In the genomic region with DNA sequence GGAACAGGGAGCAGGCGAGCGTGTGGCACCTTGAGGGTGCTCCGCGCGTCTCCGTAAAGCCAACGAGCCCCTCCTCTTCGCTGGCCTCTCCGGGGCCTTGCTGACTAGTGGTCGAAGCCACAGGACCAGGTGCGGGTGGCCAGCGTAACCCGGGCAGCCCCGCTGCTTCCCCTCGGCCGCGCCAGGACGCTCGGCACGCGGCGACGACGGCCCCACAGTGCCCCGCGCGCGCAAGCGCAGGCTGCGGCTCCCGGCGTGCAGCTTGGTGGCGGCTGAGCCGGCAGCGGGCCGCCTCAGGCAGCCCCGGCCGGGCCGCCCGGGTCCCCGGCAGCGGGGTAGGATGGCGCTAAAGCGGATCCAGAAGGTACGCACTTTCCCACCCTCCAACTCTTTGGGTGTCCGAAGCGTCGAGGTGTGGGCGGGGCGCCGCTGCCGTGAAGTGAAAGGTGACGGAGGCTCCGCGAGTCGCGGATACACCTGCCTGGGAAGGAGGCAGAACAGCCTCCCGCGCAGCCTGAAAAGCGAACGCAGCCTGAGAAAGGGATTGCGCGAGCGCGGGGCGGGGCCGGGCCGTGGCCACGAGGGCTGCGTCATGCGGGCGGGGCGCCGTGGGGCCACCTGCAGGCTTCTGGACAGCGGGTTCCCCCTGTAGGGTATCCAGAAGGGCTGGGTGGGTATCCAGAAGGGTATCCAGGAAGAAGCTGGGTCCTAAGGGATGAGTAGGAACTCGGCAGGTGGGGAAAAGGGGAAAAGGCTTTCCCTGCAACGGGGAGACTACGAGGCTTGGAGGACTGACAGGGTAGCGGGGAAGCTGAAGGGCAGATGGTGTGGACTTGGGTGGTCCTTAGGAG, we compare ENCODE assay signal across 1 cellular context.
TF ChIP-seq lines count a peak whose summit lies in the region.

A gene (plus strand): TSS at position 244 of the 851 bp plus-strand sequence. CDS start 97 bp downstream, at position 341.

TF ChIP-seq in HepG2, 621 proteins besides CTCF, POLR2A, EP300 and RAD21 (continued from another document and continues in another):
- TF ChIP-seq, protein P1, sequence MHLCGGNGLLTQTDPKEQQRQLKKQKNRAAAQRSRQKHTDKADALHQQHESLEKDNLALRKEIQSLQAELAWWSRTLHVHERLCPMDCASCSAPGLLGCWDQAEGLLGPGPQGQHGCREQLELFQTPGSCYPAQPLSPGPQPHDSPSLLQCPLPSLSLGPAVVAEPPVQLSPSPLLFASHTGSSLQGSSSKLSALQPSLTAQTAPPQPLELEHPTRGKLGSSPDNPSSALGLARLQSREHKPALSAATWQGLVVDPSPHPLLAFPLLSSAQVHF (CRISPR knock-in tag; IDR thresholded peaks at IDR 0.05): peak; percentile 55; the same call in 1 of the 2 replicates
- no peak for TF ChIP-seq EZH2 (conservative IDR thresholded peaks at IDR 0.05; ENCODE audit: low read depth, low read length)
- TF ChIP-seq PHF8 (CRISPR knock-in tag; IDR thresholded peaks at IDR 0.05): peak; percentile 96
- peak; percentile 43 for TF ChIP-seq AGO1 (IDR thresholded peaks at IDR 0.05; ENCODE audit: low read depth, low read length, poor library complexity, severe bottlenecking)
- no peak for TF ChIP-seq SRSF9 (IDR thresholded peaks at IDR 0.05; ENCODE audit: borderline replicate concordance, insufficient read depth, low read depth, low read length, poor library complexity, severe bottlenecking)
- TF ChIP-seq, protein P2, sequence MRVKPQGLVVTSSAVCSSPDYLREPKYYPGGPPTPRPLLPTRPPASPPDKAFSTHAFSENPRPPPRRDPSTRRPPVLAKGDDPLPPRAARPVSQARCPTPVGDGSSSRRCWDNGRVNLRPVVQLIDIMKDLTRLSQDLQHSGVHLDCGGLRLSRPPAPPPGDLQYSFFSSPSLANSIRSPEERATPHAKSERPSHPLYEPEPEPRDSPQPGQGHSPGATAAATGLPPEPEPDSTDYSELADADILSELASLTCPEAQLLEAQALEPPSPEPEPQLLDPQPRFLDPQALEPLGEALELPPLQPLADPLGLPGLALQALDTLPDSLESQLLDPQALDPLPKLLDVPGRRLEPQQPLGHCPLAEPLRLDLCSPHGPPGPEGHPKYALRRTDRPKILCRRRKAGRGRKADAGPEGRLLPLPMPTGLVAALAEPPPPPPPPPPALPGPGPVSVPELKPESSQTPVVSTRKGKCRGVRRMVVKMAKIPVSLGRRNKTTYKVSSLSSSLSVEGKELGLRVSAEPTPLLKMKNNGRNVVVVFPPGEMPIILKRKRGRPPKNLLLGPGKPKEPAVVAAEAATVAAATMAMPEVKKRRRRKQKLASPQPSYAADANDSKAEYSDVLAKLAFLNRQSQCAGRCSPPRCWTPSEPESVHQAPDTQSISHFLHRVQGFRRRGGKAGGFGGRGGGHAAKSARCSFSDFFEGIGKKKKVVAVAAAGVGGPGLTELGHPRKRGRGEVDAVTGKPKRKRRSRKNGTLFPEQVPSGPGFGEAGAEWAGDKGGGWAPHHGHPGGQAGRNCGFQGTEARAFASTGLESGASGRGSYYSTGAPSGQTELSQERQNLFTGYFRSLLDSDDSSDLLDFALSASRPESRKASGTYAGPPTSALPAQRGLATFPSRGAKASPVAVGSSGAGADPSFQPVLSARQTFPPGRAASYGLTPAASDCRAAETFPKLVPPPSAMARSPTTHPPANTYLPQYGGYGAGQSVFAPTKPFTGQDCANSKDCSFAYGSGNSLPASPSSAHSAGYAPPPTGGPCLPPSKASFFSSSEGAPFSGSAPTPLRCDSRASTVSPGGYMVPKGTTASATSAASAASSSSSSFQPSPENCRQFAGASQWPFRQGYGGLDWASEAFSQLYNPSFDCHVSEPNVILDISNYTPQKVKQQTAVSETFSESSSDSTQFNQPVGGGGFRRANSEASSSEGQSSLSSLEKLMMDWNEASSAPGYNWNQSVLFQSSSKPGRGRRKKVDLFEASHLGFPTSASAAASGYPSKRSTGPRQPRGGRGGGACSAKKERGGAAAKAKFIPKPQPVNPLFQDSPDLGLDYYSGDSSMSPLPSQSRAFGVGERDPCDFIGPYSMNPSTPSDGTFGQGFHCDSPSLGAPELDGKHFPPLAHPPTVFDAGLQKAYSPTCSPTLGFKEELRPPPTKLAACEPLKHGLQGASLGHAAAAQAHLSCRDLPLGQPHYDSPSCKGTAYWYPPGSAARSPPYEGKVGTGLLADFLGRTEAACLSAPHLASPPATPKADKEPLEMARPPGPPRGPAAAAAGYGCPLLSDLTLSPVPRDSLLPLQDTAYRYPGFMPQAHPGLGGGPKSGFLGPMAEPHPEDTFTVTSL (CRISPR knock-in tag; IDR thresholded peaks at IDR 0.05; ENCODE audit: borderline replicate concordance): no peak
- TF ChIP-seq ZNF713 (CRISPR knock-in tag; IDR thresholded peaks at IDR 0.05): no peak
- TF ChIP-seq, protein P3, sequence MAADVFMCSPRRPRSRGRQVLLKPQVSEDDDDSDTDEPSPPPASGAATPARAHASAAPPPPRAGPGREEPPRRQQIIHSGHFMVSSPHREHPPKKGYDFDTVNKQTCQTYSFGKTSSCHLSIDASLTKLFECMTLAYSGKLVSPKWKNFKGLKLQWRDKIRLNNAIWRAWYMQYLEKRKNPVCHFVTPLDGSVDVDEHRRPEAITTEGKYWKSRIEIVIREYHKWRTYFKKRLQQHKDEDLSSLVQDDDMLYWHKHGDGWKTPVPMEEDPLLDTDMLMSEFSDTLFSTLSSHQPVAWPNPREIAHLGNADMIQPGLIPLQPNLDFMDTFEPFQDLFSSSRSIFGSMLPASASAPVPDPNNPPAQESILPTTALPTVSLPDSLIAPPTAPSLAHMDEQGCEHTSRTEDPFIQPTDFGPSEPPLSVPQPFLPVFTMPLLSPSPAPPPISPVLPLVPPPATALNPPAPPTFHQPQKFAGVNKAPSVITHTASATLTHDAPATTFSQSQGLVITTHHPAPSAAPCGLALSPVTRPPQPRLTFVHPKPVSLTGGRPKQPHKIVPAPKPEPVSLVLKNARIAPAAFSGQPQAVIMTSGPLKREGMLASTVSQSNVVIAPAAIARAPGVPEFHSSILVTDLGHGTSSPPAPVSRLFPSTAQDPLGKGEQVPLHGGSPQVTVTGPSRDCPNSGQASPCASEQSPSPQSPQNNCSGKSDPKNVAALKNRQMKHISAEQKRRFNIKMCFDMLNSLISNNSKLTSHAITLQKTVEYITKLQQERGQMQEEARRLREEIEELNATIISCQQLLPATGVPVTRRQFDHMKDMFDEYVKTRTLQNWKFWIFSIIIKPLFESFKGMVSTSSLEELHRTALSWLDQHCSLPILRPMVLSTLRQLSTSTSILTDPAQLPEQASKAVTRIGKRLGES (CRISPR knock-in tag; IDR thresholded peaks at IDR 0.05; ENCODE audit: borderline replicate concordance): no peak
- TF ChIP-seq, protein P4, sequence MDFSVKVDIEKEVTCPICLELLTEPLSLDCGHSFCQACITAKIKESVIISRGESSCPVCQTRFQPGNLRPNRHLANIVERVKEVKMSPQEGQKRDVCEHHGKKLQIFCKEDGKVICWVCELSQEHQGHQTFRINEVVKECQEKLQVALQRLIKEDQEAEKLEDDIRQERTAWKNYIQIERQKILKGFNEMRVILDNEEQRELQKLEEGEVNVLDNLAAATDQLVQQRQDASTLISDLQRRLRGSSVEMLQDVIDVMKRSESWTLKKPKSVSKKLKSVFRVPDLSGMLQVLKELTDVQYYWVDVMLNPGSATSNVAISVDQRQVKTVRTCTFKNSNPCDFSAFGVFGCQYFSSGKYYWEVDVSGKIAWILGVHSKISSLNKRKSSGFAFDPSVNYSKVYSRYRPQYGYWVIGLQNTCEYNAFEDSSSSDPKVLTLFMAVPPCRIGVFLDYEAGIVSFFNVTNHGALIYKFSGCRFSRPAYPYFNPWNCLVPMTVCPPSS (IDR thresholded peaks at IDR 0.05): no peak
- TF ChIP-seq ZNF792 (CRISPR knock-in tag; IDR thresholded peaks at IDR 0.05): peak; percentile 33; the same call in 1 of the 2 replicates
- TF ChIP-seq, protein P5, sequence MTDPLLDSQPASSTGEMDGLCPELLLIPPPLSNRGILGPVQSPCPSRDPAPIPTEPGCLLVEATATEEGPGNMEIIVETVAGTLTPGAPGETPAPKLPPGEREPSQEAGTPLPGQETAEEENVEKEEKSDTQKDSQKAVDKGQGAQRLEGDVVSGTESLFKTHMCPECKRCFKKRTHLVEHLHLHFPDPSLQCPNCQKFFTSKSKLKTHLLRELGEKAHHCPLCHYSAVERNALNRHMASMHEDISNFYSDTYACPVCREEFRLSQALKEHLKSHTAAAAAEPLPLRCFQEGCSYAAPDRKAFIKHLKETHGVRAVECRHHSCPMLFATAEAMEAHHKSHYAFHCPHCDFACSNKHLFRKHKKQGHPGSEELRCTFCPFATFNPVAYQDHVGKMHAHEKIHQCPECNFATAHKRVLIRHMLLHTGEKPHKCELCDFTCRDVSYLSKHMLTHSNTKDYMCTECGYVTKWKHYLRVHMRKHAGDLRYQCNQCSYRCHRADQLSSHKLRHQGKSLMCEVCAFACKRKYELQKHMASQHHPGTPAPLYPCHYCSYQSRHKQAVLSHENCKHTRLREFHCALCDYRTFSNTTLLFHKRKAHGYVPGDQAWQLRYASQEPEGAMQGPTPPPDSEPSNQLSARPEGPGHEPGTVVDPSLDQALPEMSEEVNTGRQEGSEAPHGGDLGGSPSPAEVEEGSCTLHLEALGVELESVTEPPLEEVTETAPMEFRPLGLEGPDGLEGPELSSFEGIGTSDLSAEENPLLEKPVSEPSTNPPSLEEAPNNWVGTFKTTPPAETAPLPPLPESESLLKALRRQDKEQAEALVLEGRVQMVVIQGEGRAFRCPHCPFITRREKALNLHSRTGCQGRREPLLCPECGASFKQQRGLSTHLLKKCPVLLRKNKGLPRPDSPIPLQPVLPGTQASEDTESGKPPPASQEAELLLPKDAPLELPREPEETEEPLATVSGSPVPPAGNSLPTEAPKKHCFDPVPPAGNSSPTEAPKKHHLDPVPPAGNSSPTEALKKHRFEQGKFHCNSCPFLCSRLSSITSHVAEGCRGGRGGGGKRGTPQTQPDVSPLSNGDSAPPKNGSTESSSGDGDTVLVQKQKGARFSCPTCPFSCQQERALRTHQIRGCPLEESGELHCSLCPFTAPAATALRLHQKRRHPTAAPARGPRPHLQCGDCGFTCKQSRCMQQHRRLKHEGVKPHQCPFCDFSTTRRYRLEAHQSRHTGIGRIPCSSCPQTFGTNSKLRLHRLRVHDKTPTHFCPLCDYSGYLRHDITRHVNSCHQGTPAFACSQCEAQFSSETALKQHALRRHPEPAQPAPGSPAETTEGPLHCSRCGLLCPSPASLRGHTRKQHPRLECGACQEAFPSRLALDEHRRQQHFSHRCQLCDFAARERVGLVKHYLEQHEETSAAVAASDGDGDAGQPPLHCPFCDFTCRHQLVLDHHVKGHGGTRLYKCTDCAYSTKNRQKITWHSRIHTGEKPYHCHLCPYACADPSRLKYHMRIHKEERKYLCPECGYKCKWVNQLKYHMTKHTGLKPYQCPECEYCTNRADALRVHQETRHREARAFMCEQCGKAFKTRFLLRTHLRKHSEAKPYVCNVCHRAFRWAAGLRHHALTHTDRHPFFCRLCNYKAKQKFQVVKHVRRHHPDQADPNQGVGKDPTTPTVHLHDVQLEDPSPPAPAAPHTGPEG (CRISPR knock-in tag; IDR thresholded peaks at IDR 0.05): peak; percentile 92
- TF ChIP-seq ATM (IDR thresholded peaks at IDR 0.05; ENCODE audit: borderline replicate concordance): no peak
- TF ChIP-seq NONO (IDR thresholded peaks at IDR 0.05): no peak
- TF ChIP-seq NONO (CRISPR knock-in tag; conservative IDR thresholded peaks at IDR 0.05): 0 out of 2 replicates have a peak, but pooled peaks have one; percentile 39
- TF ChIP-seq, protein P6, sequence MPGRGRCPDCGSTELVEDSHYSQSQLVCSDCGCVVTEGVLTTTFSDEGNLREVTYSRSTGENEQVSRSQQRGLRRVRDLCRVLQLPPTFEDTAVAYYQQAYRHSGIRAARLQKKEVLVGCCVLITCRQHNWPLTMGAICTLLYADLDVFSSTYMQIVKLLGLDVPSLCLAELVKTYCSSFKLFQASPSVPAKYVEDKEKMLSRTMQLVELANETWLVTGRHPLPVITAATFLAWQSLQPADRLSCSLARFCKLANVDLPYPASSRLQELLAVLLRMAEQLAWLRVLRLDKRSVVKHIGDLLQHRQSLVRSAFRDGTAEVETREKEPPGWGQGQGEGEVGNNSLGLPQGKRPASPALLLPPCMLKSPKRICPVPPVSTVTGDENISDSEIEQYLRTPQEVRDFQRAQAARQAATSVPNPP (CRISPR knock-in tag; IDR thresholded peaks at IDR 0.05): peak; percentile 88
- TF ChIP-seq, protein P7, sequence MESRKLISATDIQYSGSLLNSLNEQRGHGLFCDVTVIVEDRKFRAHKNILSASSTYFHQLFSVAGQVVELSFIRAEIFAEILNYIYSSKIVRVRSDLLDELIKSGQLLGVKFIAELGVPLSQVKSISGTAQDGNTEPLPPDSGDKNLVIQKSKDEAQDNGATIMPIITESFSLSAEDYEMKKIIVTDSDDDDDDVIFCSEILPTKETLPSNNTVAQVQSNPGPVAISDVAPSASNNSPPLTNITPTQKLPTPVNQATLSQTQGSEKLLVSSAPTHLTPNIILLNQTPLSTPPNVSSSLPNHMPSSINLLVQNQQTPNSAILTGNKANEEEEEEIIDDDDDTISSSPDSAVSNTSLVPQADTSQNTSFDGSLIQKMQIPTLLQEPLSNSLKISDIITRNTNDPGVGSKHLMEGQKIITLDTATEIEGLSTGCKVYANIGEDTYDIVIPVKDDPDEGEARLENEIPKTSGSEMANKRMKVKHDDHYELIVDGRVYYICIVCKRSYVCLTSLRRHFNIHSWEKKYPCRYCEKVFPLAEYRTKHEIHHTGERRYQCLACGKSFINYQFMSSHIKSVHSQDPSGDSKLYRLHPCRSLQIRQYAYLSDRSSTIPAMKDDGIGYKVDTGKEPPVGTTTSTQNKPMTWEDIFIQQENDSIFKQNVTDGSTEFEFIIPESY (CRISPR knock-in tag; IDR thresholded peaks at IDR 0.05): no peak
- TF ChIP-seq, protein P8, sequence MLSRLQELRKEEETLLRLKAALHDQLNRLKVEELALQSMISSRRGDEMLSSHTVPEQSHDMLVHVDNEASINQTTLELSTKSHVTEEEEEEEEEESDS (CRISPR knock-in tag; IDR thresholded peaks at IDR 0.05; ENCODE audit: borderline replicate concordance): peak; percentile 84; the same call in 1 of the 2 replicates
- TF ChIP-seq ZSCAN22 (CRISPR knock-in tag; IDR thresholded peaks at IDR 0.05): 0 out of 2 replicates have a peak, but pooled peaks have one; percentile 52
- 0 out of 2 replicates have a peak, but pooled peaks have one; percentile 2 for TF ChIP-seq STAG1 (CRISPR knock-in tag; IDR thresholded peaks at IDR 0.05)
- no peak for TF ChIP-seq RFXAP (CRISPR knock-in tag; IDR thresholded peaks at IDR 0.05; ENCODE audit: borderline replicate concordance)
- TF ChIP-seq NFE2L1 (CRISPR knock-in tag; IDR thresholded peaks at IDR 0.05; ENCODE audit: borderline replicate concordance): no peak
- no peak for TF ChIP-seq HMG20A (CRISPR knock-in tag; IDR thresholded peaks at IDR 0.05; ENCODE audit: borderline replicate concordance)
- TF ChIP-seq ZNF775 (CRISPR knock-in tag; IDR thresholded peaks at IDR 0.05; ENCODE audit: borderline replicate concordance): no peak
- TF ChIP-seq, protein P9, sequence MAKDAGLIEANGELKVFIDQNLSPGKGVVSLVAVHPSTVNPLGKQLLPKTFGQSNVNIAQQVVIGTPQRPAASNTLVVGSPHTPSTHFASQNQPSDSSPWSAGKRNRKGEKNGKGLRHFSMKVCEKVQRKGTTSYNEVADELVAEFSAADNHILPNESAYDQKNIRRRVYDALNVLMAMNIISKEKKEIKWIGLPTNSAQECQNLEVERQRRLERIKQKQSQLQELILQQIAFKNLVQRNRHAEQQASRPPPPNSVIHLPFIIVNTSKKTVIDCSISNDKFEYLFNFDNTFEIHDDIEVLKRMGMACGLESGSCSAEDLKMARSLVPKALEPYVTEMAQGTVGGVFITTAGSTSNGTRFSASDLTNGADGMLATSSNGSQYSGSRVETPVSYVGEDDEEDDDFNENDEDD (CRISPR knock-in tag; IDR thresholded peaks at IDR 0.05; ENCODE audit: borderline replicate concordance): peak; percentile 85
- TF ChIP-seq ZNF253 (CRISPR knock-in tag; IDR thresholded peaks at IDR 0.05; ENCODE audit: borderline replicate concordance): peak; percentile 90; the same call in 1 of the 2 replicates
- TF ChIP-seq ZSCAN31 (CRISPR knock-in tag; IDR thresholded peaks at IDR 0.05; ENCODE audit: low read depth): peak; percentile 87
- peak; percentile 96 for TF ChIP-seq CCDC6 (CRISPR knock-in tag; IDR thresholded peaks at IDR 0.05)
- TF ChIP-seq BORCS8-MEF2B (CRISPR knock-in tag; IDR thresholded peaks at IDR 0.05): peak; percentile 95
- TF ChIP-seq ZNF550 (CRISPR knock-in tag; IDR thresholded peaks at IDR 0.05; ENCODE audit: borderline replicate concordance): no peak
- no peak; the same call in 1 of the 2 replicates for TF ChIP-seq ZNF234 (CRISPR knock-in tag; conservative IDR thresholded peaks at IDR 0.05)
